Comparison of ENCODE assay signal across 8 cellular contexts in the genomic region with DNA sequence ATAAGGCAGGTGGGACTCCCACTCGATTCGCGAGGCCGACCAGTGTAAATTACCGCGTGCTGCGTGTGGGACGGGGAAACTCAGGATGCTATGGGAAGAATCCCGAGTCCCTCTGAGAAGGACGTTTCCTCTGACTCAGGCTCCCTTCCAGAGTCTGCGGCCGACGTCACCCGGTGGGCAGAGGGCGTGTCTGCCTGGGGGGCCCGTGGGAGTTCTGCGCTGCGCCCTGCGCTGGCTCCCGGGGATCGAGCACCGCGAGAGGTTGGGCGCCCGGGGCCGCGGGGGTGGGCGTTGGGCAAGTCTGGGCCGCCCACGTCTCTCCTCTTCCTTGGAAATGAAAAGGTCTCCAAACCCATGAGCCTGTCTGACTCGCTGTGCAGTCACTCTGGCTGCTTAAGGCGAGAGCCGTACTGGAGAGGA. TPM values are rescaled to one million over a fixed set of nuclear protein-coding genes. Genes with fewer than 3 reads are reported as not detected.
DNase-seq lines count a peak whose midpoint lies in the region; ATAC-seq and TF ChIP-seq lines count a peak whose summit lies in the region.

No MANE protein-coding gene starts in this region.

- H3K4me3 Mint-ChIP-seq in nephron progenitor cell: peak overlapping the region; percentile 83

- ATAC-seq in thoracic aorta (ENCODE audit: insufficient number of reproducible peaks, low FRiP score, low read depth): no peak
- no peak for ATAC-seq in HG02610 (IDR thresholded peaks at IDR 0.05; ENCODE audit: unreplicated experiment)

- no peak for TF ChIP-seq POLR2A in esophagus squamous epithelium (IDR thresholded peaks at IDR 0.05)

- peaks cover 0 to 58% (median 0%) of the 10 kb centered on the region in 3 donors for H3K4me1 ChIP-seq in esophagus squamous epithelium
- peaks cover 4% of the 10 kb centered on the region in 2 donors for H3K4me1 ChIP-seq in thoracic aorta (ENCODE audit: control insufficient read depth in 1 of 2, low read depth in 2 of 2)

- no peak overlapping the region for H3K27ac Mint-ChIP-seq in nephron progenitor cell

- H3K27me3 ChIP-seq in esophagus squamous epithelium (peaks cover 0 to 13% (median 0%) of the 10 kb centered on the region in 4 donors), thoracic aorta (replicated peaks; ENCODE audit: insufficient read depth) (no peaks in the 10 kb centered on the region)

- no peaks in the 10 kb centered on the region for H3K36me3 Mint-ChIP-seq in nephron progenitor cell (ENCODE audit: low read depth)

- H3K4me1 Mint-ChIP-seq in nephron progenitor cell: peaks cover 8% of the 10 kb centered on the region

- peak overlapping the region; percentile 48 for H3K4me3 ChIP-seq in Jurkat, Clone E6-1 (ENCODE audit: low read length)
- H3K4me3 ChIP-seq in esophagus squamous epithelium (peak overlapping the region; percentile 47 to 83 (median 70)), thoracic aorta (peak overlapping the region; percentile 86)

- H3K27me3 Mint-ChIP-seq in nephron progenitor cell (ENCODE audit: low read depth, poor library complexity): peaks cover 47% of the 10 kb centered on the region

- 0% methylated on average over 1 of the region's 33 CpGs; no CpG with 5 or more reads in 1 of the 2 donors for WGBS in esophagus squamous epithelium, 2 donors

- H3K36me3 ChIP-seq in esophagus squamous epithelium: no peaks in the 10 kb centered on the region
- H3K36me3 ChIP-seq in thoracic aorta: no peaks in the 10 kb centered on the region

- H3K9me3 ChIP-seq in esophagus squamous epithelium: no peaks in the 10 kb centered on the region
- no peaks in the 10 kb centered on the region for H3K9me3 ChIP-seq in thoracic aorta

- DNase-seq in GM10266 (ENCODE audit: extremely low spot score): peak; percentile 46
- DNase-seq in Jurkat, Clone E6-1 (ENCODE audit: low read depth, low spot score): no peak
- DNase-seq in activated CD8-positive, alpha-beta memory T cell treated with anti-CD3 and anti-CD28 coated beads for 4 hours (ENCODE audit: low read depth in 2 of 2): peak; percentile 17 to 26
- no peak for DNase-seq in esophagus squamous epithelium (lab: John Stamatoyannopoulos, UW)
- peak; percentile 68 for DNase-seq in nephron progenitor cell
- DNase-seq in thoracic aorta (ENCODE audit: low spot score): peak; percentile 31
- DNase-seq in putamen (ENCODE audit: low spot score): no peak

- no peak for TF ChIP-seq CTCF in GM10266 (IDR thresholded peaks at IDR 0.05; ENCODE audit: control insufficient read depth, insufficient read depth, low read depth, missing control alignments)
- TF ChIP-seq CTCF in esophagus squamous epithelium (IDR thresholded peaks at IDR 0.05): no peak
- no peak for TF ChIP-seq CTCF in nephron progenitor cell (IDR thresholded peaks at IDR 0.05)
- TF ChIP-seq CTCF in thoracic aorta (IDR thresholded peaks at IDR 0.05): no peak

- peaks cover 11% of the 10 kb centered on the region for H3K9me3 Mint-ChIP-seq in nephron progenitor cell

- intact Hi-C loops in esophagus squamous epithelium (cut with DNase I): no loop called here

- H3K27ac ChIP-seq in esophagus squamous epithelium (peak overlapping the region; percentile 90 to 93 (median 92)), thoracic aorta (no peak overlapping the region)

RNA-seq across cellular contexts. Expression of a gene that starts 0.5 kb away (rescaled TPM):
- 1.1 TPM for polyA plus RNA-seq in Jurkat, Clone E6-1 (2012; ENCODE audit: insufficient read depth, insufficient read length)
- total RNA-seq in esophagus squamous epithelium: 10 to 100 TPM; 30.2 to 37.5 (median 33.9) TPM
- 1 to 10 TPM in 1 of 2 donors, under 1 TPM in 1; 0.68 to 2.4 TPM for total RNA-seq in thoracic aorta

RNA-seq across cellular contexts. Expression of a gene that starts 0.6 kb away (rescaled TPM):
- polyA plus RNA-seq in Jurkat, Clone E6-1 (2012; ENCODE audit: insufficient read depth, insufficient read length): not detected
- total RNA-seq in esophagus squamous epithelium (1 to 10 TPM; 1.1 to 3.1 (median 2.5) TPM), thoracic aorta (under 1 TPM in 1 of 2 donors, not detected in 1; 0.28 TPM)

Comparison
In these comparisons a context has a peak if more than half of its experiments do, and no peak if none do; other contexts are left out.
1. DNase-seq: peak in GM10266 (single experiment), activated CD8-positive, alpha-beta memory T cell treated with anti-CD3 and anti-CD28 coated beads for 4 hours (2 of 2), nephron progenitor cell (single experiment) and thoracic aorta (single experiment); none in Jurkat, Clone E6-1 (single experiment), esophagus squamous epithelium (single experiment) and putamen (single experiment).
2. H3K27ac ChIP-seq: peak in esophagus squamous epithelium (4 of 4); none in thoracic aorta (0 of 2).
3. RNA of a gene that starts 0.5 kb away (total RNA-seq): 30.2 to 37.5 TPM in esophagus squamous epithelium; 0.68 to 2.4 TPM in thoracic aorta; every median in the first group is over 4 times any median in the second.
4. Peak in every context shown above with its lines, with median percentiles within 50 percentile points of each other: H3K4me3 ChIP-seq.